ENCODE assay signal across 8 cellular contexts in the genomic region with DNA sequence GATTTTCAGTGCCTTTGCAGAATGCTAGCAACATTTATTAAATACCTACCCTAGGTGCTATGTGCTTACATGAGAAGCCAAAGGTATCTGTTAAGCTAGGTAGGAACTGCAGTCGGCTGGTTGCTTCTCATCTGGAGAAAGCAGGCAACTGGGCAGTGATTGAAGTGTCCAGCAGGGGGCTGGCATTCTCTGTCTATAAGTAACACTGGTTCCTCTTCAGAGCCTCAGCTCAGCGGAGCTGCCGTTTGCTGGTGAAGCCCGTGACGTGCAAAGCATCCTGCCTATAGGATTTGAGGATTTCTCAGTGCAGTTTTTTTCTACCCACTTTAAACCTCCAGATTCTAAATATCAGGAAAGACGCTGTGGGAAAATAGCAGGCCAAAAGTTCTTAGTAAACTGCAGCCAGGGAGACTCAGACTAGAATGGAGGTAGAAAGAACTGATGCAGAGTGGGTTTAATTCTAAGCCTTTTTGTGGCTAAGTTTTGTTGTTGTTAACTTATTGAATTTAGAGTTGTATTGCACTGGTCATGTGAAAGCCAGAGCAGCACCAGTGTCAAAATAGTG. TPM values are rescaled to one million over a fixed set of nuclear protein-coding genes. Genes with fewer than 3 reads are reported as not detected.
A peak's percentile ranks its signal among the peaks of the same experiment; 100 is the strongest.
DNase-seq lines count a peak whose midpoint lies in the region; ATAC-seq, FAIRE-seq and TF ChIP-seq lines count a peak whose summit lies in the region.

A gene (plus strand): TSS at position 344 of the 565 bp plus-strand sequence. CDS start 389 bp downstream, outside the sequence.

- H3K4me3 Mint-ChIP-seq in central memory CD8-positive, alpha-beta T cell, result no peak within 1 kb of the TSS

- H3K27me3 ChIP-seq in A673 (replicated peaks; ENCODE audit: insufficient read depth, low read depth, low read length, poor library complexity) (peaks cover 24% of the 10 kb centered on the region), WERI-Rb-1 (ENCODE audit: insufficient read depth, low read depth, severe bottlenecking) (peaks cover 68% of the 10 kb centered on the region), keratinocyte (ENCODE audit: control insufficient read depth, extremely low read depth, insufficient read depth, low read length) (peaks cover 13% of the 10 kb centered on the region)

- H3K79me2 ChIP-seq in keratinocyte (ENCODE audit: control insufficient read depth, insufficient read depth, low read length), result no peaks in the 10 kb centered on the region

- H3K27ac ChIP-seq in A673 (ENCODE audit: low read depth, low read length, poor library complexity, severe bottlenecking), result no peak within 1 kb of the TSS
- no peak within 1 kb of the TSS for H3K27ac ChIP-seq in WERI-Rb-1
- H3K27ac ChIP-seq in keratinocyte (ENCODE audit: control insufficient read depth, insufficient read depth, low read length), result no peak within 1 kb of the TSS

- H3K9ac ChIP-seq in keratinocyte (ENCODE audit: control insufficient read depth, extremely low read depth, insufficient read depth, low read length), result no peak within 1 kb of the TSS

- H3K4me1 ChIP-seq in A673 (ENCODE audit: insufficient read depth, low read length, poor library complexity, severe bottlenecking) (peaks cover 3% of the 10 kb centered on the region), keratinocyte (ENCODE audit: control insufficient read depth, extremely low read depth, insufficient read depth, low read length) (no peaks in the 10 kb centered on the region)

- no peak within 1 kb of the TSS for H3K27ac Mint-ChIP-seq in central memory CD8-positive, alpha-beta T cell (ENCODE audit: low read depth)

- H3K4me2 ChIP-seq in keratinocyte (ENCODE audit: control insufficient read depth, extremely low read depth, insufficient read depth, low read depth, low read length), result no peak within 1 kb of the TSS

- H3K36me3 Mint-ChIP-seq in central memory CD8-positive, alpha-beta T cell (ENCODE audit: insufficient read depth), result no peaks in the 10 kb centered on the region

- H3K9me3 ChIP-seq in A673 (ENCODE audit: low read depth, low read length, poor library complexity, severe bottlenecking) (no peaks in the 10 kb centered on the region), WERI-Rb-1 (ENCODE audit: severe bottlenecking) (no peaks in the 10 kb centered on the region), keratinocyte (ENCODE audit: control insufficient read depth, low read depth, low read length) (no peaks in the 10 kb centered on the region)

- FAIRE-seq in keratinocyte (lab: Jason Lieb, UNC), result peak; percentile 94

- peak within 1 kb of the TSS; percentile 43 for H2AFZ ChIP-seq in keratinocyte (ENCODE audit: control insufficient read depth, low read length)

- BruUV-seq in A673 (replicated peaks; lab: Mats Ljungman, UMichigan), result no TSS peak

- H3K27me3 Mint-ChIP-seq in central memory CD8-positive, alpha-beta T cell, result peaks cover 15% of the 10 kb centered on the region

- POLR2A ChIA-PET in A673 (lab: Charles Lee; ENCODE audit: low non-redundant PET), result no interaction called here

- CTCF ChIA-PET in A673 (lab: Charles Lee), result interaction anchor here (0.8 to 1.2 kb wide), 2 partner anchors 12 to 274 kb away, joined by 3 to 4 read pairs; no protein-coding TSS in a partner anchor

- no peaks in the 10 kb centered on the region for H3K9me1 ChIP-seq in keratinocyte (ENCODE audit: control insufficient read depth, extremely low read depth, insufficient read depth, low read length)

- H4K20me1 ChIP-seq in keratinocyte (ENCODE audit: control insufficient read depth, extremely low read depth, insufficient read depth, low read length), result no peaks in the 10 kb centered on the region

- H3K36me3 ChIP-seq in A673 (ENCODE audit: insufficient read depth, low read length, poor library complexity, severe bottlenecking) (no peaks in the 10 kb centered on the region), WERI-Rb-1 (no peaks in the 10 kb centered on the region), keratinocyte (ENCODE audit: control insufficient read depth in 2 of 2, extremely low read depth in 1 of 2, insufficient read depth in 2 of 2, low read length in 2 of 2) (no peaks in the 10 kb centered on the region)

- TF ChIP-seq CTCF in A673 (conservative IDR thresholded peaks at IDR 0.05; ENCODE audit: low read depth, low read length) (peak; percentile 88), WERI-Rb-1 (IDR thresholded peaks at IDR 0.05; ENCODE audit: low read depth, low read length) (peak; percentile 85), keratinocyte (optimal IDR thresholded peaks at IDR 0.05 in 1 of 3, IDR thresholded peaks at IDR 0.05 in 1 of 3, conservative IDR thresholded peaks at IDR 0.05 in 1 of 3; ENCODE audit: extremely low read depth in 1 of 3, insufficient read depth in 2 of 3, low read length in 3 of 3) (peak; percentile 87 to 90 (median 90))

- H3K9me3 Mint-ChIP-seq in central memory CD8-positive, alpha-beta T cell, result no peaks in the 10 kb centered on the region

- peaks cover 7% of the 10 kb centered on the region for H3K4me1 Mint-ChIP-seq in central memory CD8-positive, alpha-beta T cell

- dilution Hi-C loops in keratinocyte (cut with MboI; ENCODE audit: extremely low pct_ligation_motif_present, low sequenced_read_pairs), result no loop called here

- peak; percentile 58 for ATAC-seq in GM18861 (IDR thresholded peaks at IDR 0.05; ENCODE audit: unreplicated experiment)
- ATAC-seq in HG03108 (IDR thresholded peaks at IDR 0.05; ENCODE audit: unreplicated experiment), result peak; percentile 54
- ATAC-seq in central memory CD8-positive, alpha-beta T cell (replicated peaks; ENCODE audit: extremely low read depth, poor library complexity, severe bottlenecking), result peak; percentile 62

- H3K4me3 ChIP-seq in A673 (ENCODE audit: low read depth, low read length, poor library complexity, severe bottlenecking), result no peak within 1 kb of the TSS
- no peak within 1 kb of the TSS for H3K4me3 ChIP-seq in WERI-Rb-1 (ENCODE audit: low read depth, low read length)
- no peak within 1 kb of the TSS for H3K4me3 ChIP-seq in keratinocyte (ENCODE audit: control insufficient read depth in 2 of 3, extremely low read depth in 1 of 3, insufficient read depth in 2 of 3, low read depth in 1 of 3, low read length in 3 of 3)

- DNase-seq in A673 (ENCODE audit: low spot score) (peak; percentile 91), NCI-H2196 (lab: John Stamatoyannopoulos, UW; ENCODE audit: unreplicated experiment) (peak; percentile 9), WERI-Rb-1 (peak; percentile 76), keratinocyte (ENCODE audit: low read depth, low spot score) (peak; percentile 36)
- DNase-seq in central memory CD8-positive, alpha-beta T cell (ENCODE audit: low spot score in 2 of 2), result peak; percentile 13
- DNase-seq in stimulated activated CD4-positive, alpha-beta T cell treated with anti-CD3 and anti-CD28 coated beads, Interleukin-2, amount 100 ng/mL, for 24 hours, result peak; percentile 54 to 65

- intact Hi-C loops in A673 (cut with micrococcal nuclease; ENCODE audit: unreplicated experiment), result loop anchor here (5.0 kb wide), 1 partner anchor 191 kb away; no protein-coding TSS in a partner anchor

RNA-seq across cellular contexts. Expression of the gene that starts here (rescaled TPM):
- 0.52 and 1.2 TPM in 2 replicates for total RNA-seq in A673 (2021)
- polyA plus RNA-seq in keratinocyte, result 0.06 to 0.08 TPM (median 0.07 TPM) in 3 replicates
- polyA plus RNA-seq in keratinocyte (2011; ENCODE audit: low read depth), result not detected
- polyA plus RNA-seq in keratinocyte (2011; cell fraction: cytosol; rRNA removed), result 0.04 TPM in 1 of 2 replicates, not detected in the other
- 0.10 TPM in 1 of 2 replicates, not detected in the other for polyA plus RNA-seq in keratinocyte (2011; cell fraction: nucleus; rRNA removed)
- 0.06 TPM in 1 of 2 replicates, not detected in the other for polyA plus RNA-seq in keratinocyte (2012; ENCODE audit: low replicate concordance)
- polyA minus RNA-seq in keratinocyte, result 0.16 TPM in 1 of 3 replicates, not detected in the others
- polyA minus RNA-seq in keratinocyte (2011; cell fraction: cytosol; rRNA and poly(A)+ RNA removed), result not detected
- polyA minus RNA-seq in keratinocyte (2011; cell fraction: nucleus; rRNA and poly(A)+ RNA removed), result not detected in 2 replicates

Comparison
In these comparisons a context has a peak if more than half of its experiments do, and no peak if none do; other contexts are left out.
1. Peak in DNase-seq in keratinocyte; RNA of the gene not detected or under 1 TPM.
2. DNase-seq: peak in every context shown above with its lines; median percentile 91 in A673; 76 in WERI-Rb-1; 60 in stimulated activated CD4-positive, alpha-beta T cell treated with anti-CD3 and anti-CD28 coated beads, Interleukin-2, amount 100 ng/mL, for 24 hours; 36 in keratinocyte; 13 in central memory CD8-positive, alpha-beta T cell; 9 in NCI-H2196.